In the genomic region with DNA sequence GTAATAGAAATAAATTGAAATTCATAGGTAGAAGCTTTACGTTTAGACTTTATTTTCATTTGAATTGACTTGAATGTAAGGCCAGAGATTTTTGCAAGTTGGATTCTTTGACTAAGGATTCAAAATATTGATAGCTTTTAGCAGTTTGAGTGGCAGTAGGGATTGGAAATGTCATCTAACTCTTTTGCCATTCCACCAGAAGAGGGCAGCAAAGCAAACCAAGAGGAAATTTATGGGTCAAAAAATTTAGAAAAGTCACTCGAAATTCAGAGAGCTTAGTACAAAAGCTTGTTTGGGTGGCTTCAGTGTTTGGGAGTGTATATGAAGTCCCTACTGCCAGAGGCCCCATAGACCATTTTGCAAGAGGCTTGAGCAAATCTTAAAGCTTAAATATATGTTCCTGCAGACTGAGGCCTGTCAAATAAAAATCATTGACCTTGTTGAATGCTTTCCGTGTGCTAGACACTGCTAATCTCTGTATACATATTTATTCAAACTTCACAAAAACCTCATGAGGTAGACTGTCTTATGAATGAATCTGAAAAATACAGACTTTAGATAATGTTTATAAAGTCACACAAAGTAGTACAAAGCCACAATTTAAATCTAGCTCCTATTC, we compare ENCODE assay signal across 9 cellular contexts. TPM values are rescaled to one million over a fixed set of nuclear protein-coding genes. Genes with fewer than 3 reads are reported as not detected.
DNase-seq lines count a peak whose midpoint lies in the region; ATAC-seq and TF ChIP-seq lines count a peak whose summit lies in the region.
"Had no signal": no experiment of that assay in that cellular context is flagged by ENCODE, and none has a peak within 500 bp of the region (broad histone marks: within the 10 kb centered on the region; RNA-seq: fewer than 3 reads in every experiment).

No MANE protein-coding gene starts in this region.

- H3K27ac Mint-ChIP-seq in naive thymus-derived CD4-positive, alpha-beta T cell = no peak overlapping the region
- H3K27ac Mint-ChIP-seq: activated naive CD4-positive, alpha-beta T cell treated with anti-CD3 and anti-CD28 coated beads, Interleukin-2, amount 50 U/mL, for 72 hours had no signal

- CTCF ChIA-PET in RWPE1 (lab: Yijun Ruan, JAX) = interaction anchor here (0.6 to 3.2 kb wide), 19 partner anchors 8 to 289 kb away, joined by 3 to 15 read pairs (median 4); no protein-coding TSS in a partner anchor
- CTCF ChIA-PET in naive thymus-derived CD4-positive, alpha-beta T cell (lab: Charles Lee) = interaction anchor here (0.8 to 5.2 kb wide), 19 partner anchors 10 to 389 kb away, joined by 3 to 34 read pairs (median 4); no protein-coding TSS in a partner anchor

- H3K27ac ChIP-seq in HL-60 (replicated peaks) = 0 out of 2 replicates have a peak overlapping the region, but pooled peaks have one; percentile 9
- no peak overlapping the region for H3K27ac ChIP-seq in RWPE1
- no peak overlapping the region for H3K27ac ChIP-seq in naive thymus-derived CD4-positive, alpha-beta T cell (ENCODE audit: low read depth, low read length)

- H3K4me3 Mint-ChIP-seq in naive thymus-derived CD4-positive, alpha-beta T cell = no peak overlapping the region

- H3K4me3 ChIP-seq in HL-60 (replicated peaks; ENCODE audit: insufficient read depth, low read length) = no peak overlapping the region
- H3K4me3 ChIP-seq in naive thymus-derived CD4-positive, alpha-beta T cell (ENCODE audit: low read length) = no peak overlapping the region

- no peaks in the 10 kb centered on the region for H3K36me3 ChIP-seq in naive thymus-derived CD4-positive, alpha-beta T cell (ENCODE audit: control insufficient read depth in 2 of 3, insufficient read depth in 3 of 3, low read length in 3 of 3)

- POLR2A ChIA-PET in RWPE1 (lab: Yijun Ruan, JAX; ENCODE audit: low non-redundant PET) = interaction anchor here (0.5 kb wide), 1 partner anchor 67 kb away, joined by 3 read pairs; no protein-coding TSS in a partner anchor
- POLR2A ChIA-PET in naive thymus-derived CD4-positive, alpha-beta T cell (lab: Charles Lee) = interaction anchor here (0.6 kb wide), 1 partner anchor 45 kb away, joined by 4 read pairs; a partner anchor contains a TSS

- DNase-seq in NCI-H345 (lab: John Stamatoyannopoulos, UW) (peak; percentile 5), NCI-H345 treated with DMSO at 0.1 percent for 48 hours (lab: John Stamatoyannopoulos, UW; ENCODE audit: unreplicated experiment) (no peak), HL-60 (ENCODE audit: low read depth in 1 of 2, low spot score in 1 of 2) (peak in 1 of 2 experiments; percentile 45), RWPE1 (ENCODE audit: low spot score) (peak; percentile 34)
- peak; percentile 16 for DNase-seq in effector CD4-positive, alpha-beta T cell
- DNase-seq in naive thymus-derived CD4-positive, alpha-beta T cell = peak in 7 of 9 donors; percentile 9 to 56 (median 38)

- H3K27me3 ChIP-seq in HL-60 (ENCODE audit: insufficient read depth, poor library complexity, severe bottlenecking) = no peaks in the 10 kb centered on the region
- no peaks in the 10 kb centered on the region for H3K27me3 ChIP-seq in naive thymus-derived CD4-positive, alpha-beta T cell (ENCODE audit: control insufficient read depth in 2 of 2, insufficient read depth in 2 of 2, low read length in 2 of 2)

- intact Hi-C loops in naive thymus-derived CD4-positive, alpha-beta T cell (cut with micrococcal nuclease) = loop anchor here (1.0 to 2.0 kb wide), 4 partner anchors 108 to 389 kb away; a partner anchor contains a TSS

- H3K4me1 ChIP-seq in naive thymus-derived CD4-positive, alpha-beta T cell (ENCODE audit: control insufficient read depth in 2 of 2, insufficient read depth in 2 of 2, low read length in 2 of 2) = no peaks in the 10 kb centered on the region

- H3K9me3 Mint-ChIP-seq in naive thymus-derived CD4-positive, alpha-beta T cell = no peaks in the 10 kb centered on the region
- H3K9me3 Mint-ChIP-seq: activated naive CD4-positive, alpha-beta T cell treated with anti-CD3 and anti-CD28 coated beads, Interleukin-2, amount 50 U/mL, for 72 hours had no signal

- no peaks in the 10 kb centered on the region for H3K9me3 ChIP-seq in naive thymus-derived CD4-positive, alpha-beta T cell (ENCODE audit: control insufficient read depth in 2 of 3, low read length in 3 of 3)

- peak; percentile 64 for TF ChIP-seq CTCF in HL-60 (IDR thresholded peaks at IDR 0.05; ENCODE audit: insufficient read depth, low read length)
- TF ChIP-seq CTCF in RWPE1 (conservative IDR thresholded peaks at IDR 0.05; ENCODE audit: low read depth) = peak; percentile 84

- ATAC-seq in naive thymus-derived CD4-positive, alpha-beta T cell = peak; percentile 52
- no peak for ATAC-seq in HG02870 (IDR thresholded peaks at IDR 0.05; ENCODE audit: unreplicated experiment)
- ATAC-seq in HG03108 (IDR thresholded peaks at IDR 0.05; ENCODE audit: unreplicated experiment) = no peak
- ATAC-seq: activated naive CD4-positive, alpha-beta T cell treated with anti-CD3 and anti-CD28 coated beads, Interleukin-2, amount 50 U/mL, for 72 hours had no signal

- H3K36me3 Mint-ChIP-seq in naive thymus-derived CD4-positive, alpha-beta T cell = no peaks in the 10 kb centered on the region
- H3K36me3 Mint-ChIP-seq: activated naive CD4-positive, alpha-beta T cell treated with anti-CD3 and anti-CD28 coated beads, Interleukin-2, amount 50 U/mL, for 72 hours had no signal

- H3K4me1 Mint-ChIP-seq in naive thymus-derived CD4-positive, alpha-beta T cell = peaks cover 0 to 2% (median 0%) of the 10 kb centered on the region in 7 donors

- H3K27me3 Mint-ChIP-seq in naive thymus-derived CD4-positive, alpha-beta T cell = no peaks in the 10 kb centered on the region

RNA-seq across cellular contexts. Expression of a gene that starts 44.6 kb away (rescaled TPM):
- 10 to 100 TPM; 19.7 to 41.7 (median 30.8) TPM for total RNA-seq in naive thymus-derived CD4-positive, alpha-beta T cell
- 1 to 10 TPM; 7.7 to 7.8 TPM for polyA plus RNA-seq in naive thymus-derived CD4-positive, alpha-beta T cell
